ENCODE assay signal across 8 cellular contexts in genomic region chr15:40941528-40942336, GRCh38. TPM values are rescaled to one million over a fixed set of nuclear protein-coding genes. Genes with fewer than 3 reads are reported as not detected.
DNase-seq lines count a peak whose midpoint lies in the region; ATAC-seq and TF ChIP-seq lines count a peak whose summit lies in the region.

No MANE protein-coding gene starts in this region.

- peak; percentile 74 for DNase-seq in Caki2 (ENCODE audit: low read depth)
- peak; percentile 69 for DNase-seq in HT1080 (ENCODE audit: low read depth)
- peak; percentile 58 for DNase-seq in SHP77 treated with DMSO at 0.1 percent for 48 hours (lab: John Stamatoyannopoulos, UW)
- DNase-seq in activated naive CD4-positive, alpha-beta T cell treated with anti-CD3 and anti-CD28 coated beads for 36 hours = peak; percentile 80
- peak; percentile 88 for DNase-seq in germinal center (ENCODE audit: low spot score)
- peak; percentile 56 for DNase-seq in occipital lobe (lab: John Stamatoyannopoulos, UW)
- DNase-seq in thyroid gland = peak; percentile 74 to 76

- TF ChIP-seq POLR2A in thyroid gland (IDR thresholded peaks at IDR 0.05) = peak in 1 of 2 donors; percentile 48

- H3K4me3 Mint-ChIP-seq in activated naive CD4-positive, alpha-beta T cell treated with anti-CD3 and anti-CD28 coated beads for 36 hours = peak overlapping the region; percentile 82

- H3K36me3 Mint-ChIP-seq in activated naive CD4-positive, alpha-beta T cell treated with anti-CD3 and anti-CD28 coated beads for 36 hours (ENCODE audit: low read depth) = no peaks in the 10 kb centered on the region

- no peaks in the 10 kb centered on the region for H3K27me3 ChIP-seq in thyroid gland

- TF ChIP-seq CTCF in thyroid gland (IDR thresholded peaks at IDR 0.05) = peak in 5 of 6 experiments; percentile 15 to 97 (median 81)

- H3K4me1 Mint-ChIP-seq in activated naive CD4-positive, alpha-beta T cell treated with anti-CD3 and anti-CD28 coated beads for 36 hours (ENCODE audit: low read depth) = peaks cover 32% of the 10 kb centered on the region

- H3K4me1 ChIP-seq in thyroid gland = peaks cover 15 to 30% of the 10 kb centered on the region in 2 donors

- 2 to 8% methylated on average over 7 to 42 of the region's 92 CpGs for WGBS in thyroid gland, 2 donors

- H3K9me3 ChIP-seq in thyroid gland = no peaks in the 10 kb centered on the region

- peak overlapping the region; percentile 64 to 90 (median 89) for H3K27ac ChIP-seq in thyroid gland

- CTCF ChIA-PET in activated naive CD4-positive, alpha-beta T cell treated with anti-CD3 and anti-CD28 coated beads for 36 hours (lab: Charles Lee) = interaction anchor here (0.6 to 4.4 kb wide), 23 partner anchors 10 to 337 kb away, joined by 3 to 52 read pairs (median 4); partner anchors contain the start of genes CHAC1, DLL4 and VPS18

- no peaks in the 10 kb centered on the region for H3K36me3 ChIP-seq in thyroid gland

- in situ Hi-C loops in Caki2 (cut with HindIII; ENCODE audit: low pct_unique_long_range_greater_than_20kb, low sequenced_read_pairs) = no loop called here

- intact Hi-C loops in activated naive CD4-positive, alpha-beta T cell treated with anti-CD3 and anti-CD28 coated beads for 36 hours (cut with micrococcal nuclease) = loop anchor here (1.0 to 5.0 kb wide), 7 partner anchors 11 to 549 kb away; partner anchors contain the start of genes CHAC1 and NDUFAF1
- intact Hi-C loops in thyroid gland (cut with DNase I) = loop anchor here (5.0 to 10.0 kb wide), 2 partner anchors 34 to 73 kb away; no protein-coding TSS in a partner anchor

- H3K27me3 Mint-ChIP-seq in activated naive CD4-positive, alpha-beta T cell treated with anti-CD3 and anti-CD28 coated beads for 36 hours (ENCODE audit: low read depth) = no peaks in the 10 kb centered on the region

- H3K27ac Mint-ChIP-seq in activated naive CD4-positive, alpha-beta T cell treated with anti-CD3 and anti-CD28 coated beads for 36 hours = peak overlapping the region; percentile 78

- H3K4me3 ChIP-seq in thyroid gland (replicated peaks in 1 of 3) = peak overlapping the region in 2 of 3 donors; percentile 21 to 47

- no peaks in the 10 kb centered on the region for H3K9me3 Mint-ChIP-seq in activated naive CD4-positive, alpha-beta T cell treated with anti-CD3 and anti-CD28 coated beads for 36 hours

- peak; percentile 61 for ATAC-seq in GM19467 (IDR thresholded peaks at IDR 0.05; ENCODE audit: unreplicated experiment)

RNA-seq across cellular contexts. Expression of gene CHAC1, which starts 11.5 kb away (rescaled TPM):
- 11.9 and 12.7 TPM in 2 replicates for total RNA-seq in Caki2 (2014; rRNA removed; shearing (Covaris generic); ENCODE audit: low replicate concordance)
- total RNA-seq in HT1080 (2014; rRNA removed; shearing (Covaris generic)) = 9.4 and 11.8 TPM in 2 replicates
- polyA plus RNA-seq in HT1080 (2015; cell fraction: cytosol; rRNA removed) = 49.8 and 50.7 TPM in 2 replicates
- 39.4 and 43.4 TPM in 2 replicates for polyA plus RNA-seq in HT1080 (2015; cell fraction: nucleus; rRNA removed)
- total RNA-seq in activated naive CD4-positive, alpha-beta T cell treated with anti-CD3 and anti-CD28 coated beads for 36 hours = 10 to 100 TPM; 19.8 to 20.2 TPM
- total RNA-seq in occipital lobe = 4.2 TPM
- total RNA-seq in thyroid gland = 1 to 10 TPM; 1.1 to 3.1 (median 1.8) TPM

RNA-seq across cellular contexts. Expression of gene DLL4, which starts 12.6 kb away (rescaled TPM):
- total RNA-seq in Caki2 (2014; rRNA removed; shearing (Covaris generic); ENCODE audit: low replicate concordance) = 0.07 TPM in 1 of 2 replicates, not detected in the other
- 0.20 and 0.31 TPM in 2 replicates for total RNA-seq in HT1080 (2014; rRNA removed; shearing (Covaris generic))
- 0.14 TPM in 1 of 2 replicates, not detected in the other for polyA plus RNA-seq in HT1080 (2015; cell fraction: cytosol; rRNA removed)
- 0.03 TPM in 1 of 2 replicates, not detected in the other for polyA plus RNA-seq in HT1080 (2015; cell fraction: nucleus; rRNA removed)
- total RNA-seq in activated naive CD4-positive, alpha-beta T cell treated with anti-CD3 and anti-CD28 coated beads for 36 hours = under 1 TPM in 1 of 2 experiments, not detected in 1; 0.14 TPM
- total RNA-seq in occipital lobe (4.8 TPM), thyroid gland (10 to 100 TPM in 3 of 4 donors, 1 to 10 TPM in 1; 6.8 to 27.1 (median 10.8) TPM)

RNA-seq across cellular contexts. Expression of gene VPS18, which starts 47.5 kb away (rescaled TPM):
- 20.5 and 23.9 TPM in 2 replicates for total RNA-seq in Caki2 (2014; rRNA removed; shearing (Covaris generic); ENCODE audit: low replicate concordance)
- total RNA-seq in HT1080 (2014; rRNA removed; shearing (Covaris generic)) = 36.4 and 36.8 TPM in 2 replicates
- 9.6 and 10.6 TPM in 2 replicates for polyA plus RNA-seq in HT1080 (2015; cell fraction: cytosol; rRNA removed)
- polyA plus RNA-seq in HT1080 (2015; cell fraction: nucleus; rRNA removed) = 20.4 and 21.3 TPM in 2 replicates
- total RNA-seq in activated naive CD4-positive, alpha-beta T cell treated with anti-CD3 and anti-CD28 coated beads for 36 hours = 1 to 10 TPM; 3.3 to 3.4 TPM
- 27.5 TPM for total RNA-seq in occipital lobe
- total RNA-seq in thyroid gland = 10 to 100 TPM; 29.2 to 43.6 (median 37.2) TPM

Comparison
In these comparisons a context has a peak if more than half of its experiments do, and no peak if none do; other contexts are left out.
1. Peak in every context shown above with its lines: DNase-seq, ATAC-seq, H3K4me3 ChIP-seq and H3K27ac ChIP-seq.